ENCODE assay signal across 10 cellular contexts in genomic region chr1:116232989-116233514, GRCh38.
A peak's percentile ranks its signal among the peaks of the same experiment; 100 is the strongest.
DNase-seq lines count a peak whose midpoint lies in the region; ATAC-seq and TF ChIP-seq lines count a peak whose summit lies in the region.
"Had no signal": no experiment of that assay in that cellular context is flagged by ENCODE, and none has a peak within 500 bp of the region (broad histone marks: within the 10 kb centered on the region; RNA-seq: fewer than 3 reads in every experiment).

No MANE protein-coding gene starts in this region.

- POLR2A ChIA-PET in activated CD8-positive, alpha-beta T cell treated with anti-CD3 and anti-CD28 coated beads for 36 hours (lab: Charles Lee), result interaction anchor here (1.1 kb wide), 1 partner anchor 24 kb away, joined by 4 read pairs; no protein-coding TSS in a partner anchor
- POLR2A ChIA-PET in naive thymus-derived CD4-positive, alpha-beta T cell (lab: Charles Lee), result interaction anchor here (1.2 to 1.9 kb wide), 5 partner anchors 88 to 252 kb away, joined by 4 to 7 read pairs (median 5); partner anchors contain the start of gene ATP1A1

- H3K27ac ChIP-seq in naive thymus-derived CD4-positive, alpha-beta T cell (ENCODE audit: low read depth, low read length), result no peak overlapping the region

- no peak overlapping the region for H3K4me3 ChIP-seq in naive thymus-derived CD4-positive, alpha-beta T cell (ENCODE audit: low read length)

- H3K36me3 ChIP-seq in naive thymus-derived CD4-positive, alpha-beta T cell (ENCODE audit: control insufficient read depth in 2 of 3, insufficient read depth in 3 of 3, low read length in 3 of 3), result no peaks in the 10 kb centered on the region

- H3K9me3 Mint-ChIP-seq in activated CD8-positive, alpha-beta T cell treated with anti-CD3 and anti-CD28 coated beads for 36 hours, result no peaks in the 10 kb centered on the region
- H3K9me3 Mint-ChIP-seq in naive thymus-derived CD4-positive, alpha-beta T cell, result no peaks in the 10 kb centered on the region
- H3K9me3 Mint-ChIP-seq in glutamatergic neuron (ENCODE audit: unreplicated experiment), result peaks cover 2% of the 10 kb centered on the region
- H3K9me3 Mint-ChIP-seq: immature natural killer cell had no signal

- H3K9me3 ChIP-seq in naive thymus-derived CD4-positive, alpha-beta T cell (ENCODE audit: control insufficient read depth in 2 of 3, low read length in 3 of 3), result no peaks in the 10 kb centered on the region

- H3K4me1 ChIP-seq in naive thymus-derived CD4-positive, alpha-beta T cell (ENCODE audit: control insufficient read depth in 2 of 2, insufficient read depth in 2 of 2, low read length in 2 of 2), result peaks cover 4 to 10% of the 10 kb centered on the region in 2 donors

- intact Hi-C loops in activated CD8-positive, alpha-beta T cell treated with anti-CD3 and anti-CD28 coated beads for 36 hours (cut with micrococcal nuclease), result no loop called here
- intact Hi-C loops in naive thymus-derived CD4-positive, alpha-beta T cell (cut with micrococcal nuclease), result loop anchor here (1.0 to 5.0 kb wide), 9 partner anchors 81 to 266 kb away; no protein-coding TSS in a partner anchor
- intact Hi-C loops in head of caudate nucleus (cut with DNase I), result no loop called here

- no peaks in the 10 kb centered on the region for H3K27me3 ChIP-seq in naive thymus-derived CD4-positive, alpha-beta T cell (ENCODE audit: control insufficient read depth in 2 of 2, insufficient read depth in 2 of 2, low read length in 2 of 2)

- ATAC-seq in HG03175 (IDR thresholded peaks at IDR 0.05; ENCODE audit: unreplicated experiment), result peak; percentile 45
- peak; percentile 69 for ATAC-seq in activated CD8-positive, alpha-beta T cell treated with anti-CD3 and anti-CD28 coated beads for 36 hours
- ATAC-seq in naive thymus-derived CD4-positive, alpha-beta T cell, result peak; percentile 82

- no peaks in the 10 kb centered on the region for H3K27me3 Mint-ChIP-seq in activated CD8-positive, alpha-beta T cell treated with anti-CD3 and anti-CD28 coated beads for 36 hours
- H3K27me3 Mint-ChIP-seq in naive thymus-derived CD4-positive, alpha-beta T cell, result peaks cover 0 to 19% (median 0%) of the 10 kb centered on the region in 5 donors
- H3K27me3 Mint-ChIP-seq in glutamatergic neuron (ENCODE audit: unreplicated experiment), result peaks cover 3% of the 10 kb centered on the region

- DNase-seq in NCI-H2107 treated with DMSO at 0.1 percent for 48 hours (lab: John Stamatoyannopoulos, UW; ENCODE audit: unreplicated experiment) (peak; percentile 52), NCI-H2107 (lab: John Stamatoyannopoulos, UW) (no peak), head of caudate nucleus (no peak), NCI-H128 (lab: John Stamatoyannopoulos, UW; ENCODE audit: unreplicated experiment) (no peak), glutamatergic neuron (no peak)
- DNase-seq in activated CD8-positive, alpha-beta T cell treated with anti-CD3 and anti-CD28 coated beads for 36 hours, result peak; percentile 11
- DNase-seq in naive thymus-derived CD4-positive, alpha-beta T cell, result peak in 7 of 9 donors; percentile 29 to 66 (median 52)
- DNase-seq: immature natural killer cell, NCI-H1694 treated with DMSO at 0.1 percent for 48 hours had no signal

- peak; percentile 23 for TF ChIP-seq CTCF in activated CD8-positive, alpha-beta T cell treated with anti-CD3 and anti-CD28 coated beads for 36 hours (IDR thresholded peaks at IDR 0.05)
- no peak for TF ChIP-seq CTCF in glutamatergic neuron (IDR thresholded peaks at IDR 0.05; ENCODE audit: partially characterized antibody, unreplicated experiment)

- no peaks in the 10 kb centered on the region for H3K36me3 Mint-ChIP-seq in activated CD8-positive, alpha-beta T cell treated with anti-CD3 and anti-CD28 coated beads for 36 hours (ENCODE audit: low read depth)
- H3K36me3 Mint-ChIP-seq in naive thymus-derived CD4-positive, alpha-beta T cell, result no peaks in the 10 kb centered on the region
- H3K36me3 Mint-ChIP-seq in glutamatergic neuron (ENCODE audit: unreplicated experiment), result no peaks in the 10 kb centered on the region
- H3K36me3 Mint-ChIP-seq: immature natural killer cell had no signal

- H3K27ac Mint-ChIP-seq in activated CD8-positive, alpha-beta T cell treated with anti-CD3 and anti-CD28 coated beads for 36 hours, result no peak overlapping the region
- H3K27ac Mint-ChIP-seq in naive thymus-derived CD4-positive, alpha-beta T cell, result peak overlapping the region in 7 of 9 donors; percentile 5 to 90 (median 69)
- H3K27ac Mint-ChIP-seq in glutamatergic neuron (ENCODE audit: unreplicated experiment), result no peak overlapping the region

- no peak overlapping the region for H3K4me3 Mint-ChIP-seq in activated CD8-positive, alpha-beta T cell treated with anti-CD3 and anti-CD28 coated beads for 36 hours
- peak overlapping the region in 6 of 10 donors; percentile 1 to 73 (median 26) for H3K4me3 Mint-ChIP-seq in naive thymus-derived CD4-positive, alpha-beta T cell
- no peak overlapping the region for H3K4me3 Mint-ChIP-seq in glutamatergic neuron (ENCODE audit: unreplicated experiment)
- H3K4me3 Mint-ChIP-seq: immature natural killer cell had no signal

- H3K4me1 Mint-ChIP-seq in activated CD8-positive, alpha-beta T cell treated with anti-CD3 and anti-CD28 coated beads for 36 hours (ENCODE audit: low read depth), result peaks cover 6% of the 10 kb centered on the region
- peaks cover 6 to 29% (median 25%) of the 10 kb centered on the region in 7 donors for H3K4me1 Mint-ChIP-seq in naive thymus-derived CD4-positive, alpha-beta T cell
- peaks cover 4% of the 10 kb centered on the region for H3K4me1 Mint-ChIP-seq in glutamatergic neuron (ENCODE audit: low read depth, unreplicated experiment)
- H3K4me1 Mint-ChIP-seq: immature natural killer cell had no signal

- CTCF ChIA-PET in activated CD8-positive, alpha-beta T cell treated with anti-CD3 and anti-CD28 coated beads for 36 hours (lab: Charles Lee), result interaction anchor here (0.8 to 1.4 kb wide), 3 partner anchors 8 to 252 kb away, joined by 3 read pairs; no protein-coding TSS in a partner anchor
- CTCF ChIA-PET in naive thymus-derived CD4-positive, alpha-beta T cell (lab: Charles Lee), result interaction anchor here (0.5 to 14.0 kb wide), 15 partner anchors 8 to 252 kb away, joined by 3 to 164 read pairs (median 3); partner anchors contain the start of gene ATP1A1

Comparison
In these comparisons a context has a peak if more than half of its experiments do, and no peak if none do; other contexts are left out.
1. DNase-seq: peak in NCI-H2107 treated with DMSO at 0.1 percent for 48 hours (single experiment), activated CD8-positive, alpha-beta T cell treated with anti-CD3 and anti-CD28 coated beads for 36 hours (single experiment) and naive thymus-derived CD4-positive, alpha-beta T cell (7 of 9); none in NCI-H2107 (single experiment), head of caudate nucleus (0 of 42), NCI-H128 (single experiment) and glutamatergic neuron (single experiment).
2. H3K27ac Mint-ChIP-seq: peak in naive thymus-derived CD4-positive, alpha-beta T cell (7 of 9); none in activated CD8-positive, alpha-beta T cell treated with anti-CD3 and anti-CD28 coated beads for 36 hours (single experiment) and glutamatergic neuron (single experiment).
3. H3K4me3 Mint-ChIP-seq: peak in naive thymus-derived CD4-positive, alpha-beta T cell (6 of 10); none in activated CD8-positive, alpha-beta T cell treated with anti-CD3 and anti-CD28 coated beads for 36 hours (single experiment) and glutamatergic neuron (single experiment).
4. intact Hi-C loops: an anchor here in naive thymus-derived CD4-positive, alpha-beta T cell (1.0 to 5.0 kb wide); none called in activated CD8-positive, alpha-beta T cell treated with anti-CD3 and anti-CD28 coated beads for 36 hours and head of caudate nucleus.
5. Peak in every context shown above with its lines, with median percentiles within 50 percentile points of each other: ATAC-seq.